22 cellular contexts compared by ENCODE assay signal in the genomic region with DNA sequence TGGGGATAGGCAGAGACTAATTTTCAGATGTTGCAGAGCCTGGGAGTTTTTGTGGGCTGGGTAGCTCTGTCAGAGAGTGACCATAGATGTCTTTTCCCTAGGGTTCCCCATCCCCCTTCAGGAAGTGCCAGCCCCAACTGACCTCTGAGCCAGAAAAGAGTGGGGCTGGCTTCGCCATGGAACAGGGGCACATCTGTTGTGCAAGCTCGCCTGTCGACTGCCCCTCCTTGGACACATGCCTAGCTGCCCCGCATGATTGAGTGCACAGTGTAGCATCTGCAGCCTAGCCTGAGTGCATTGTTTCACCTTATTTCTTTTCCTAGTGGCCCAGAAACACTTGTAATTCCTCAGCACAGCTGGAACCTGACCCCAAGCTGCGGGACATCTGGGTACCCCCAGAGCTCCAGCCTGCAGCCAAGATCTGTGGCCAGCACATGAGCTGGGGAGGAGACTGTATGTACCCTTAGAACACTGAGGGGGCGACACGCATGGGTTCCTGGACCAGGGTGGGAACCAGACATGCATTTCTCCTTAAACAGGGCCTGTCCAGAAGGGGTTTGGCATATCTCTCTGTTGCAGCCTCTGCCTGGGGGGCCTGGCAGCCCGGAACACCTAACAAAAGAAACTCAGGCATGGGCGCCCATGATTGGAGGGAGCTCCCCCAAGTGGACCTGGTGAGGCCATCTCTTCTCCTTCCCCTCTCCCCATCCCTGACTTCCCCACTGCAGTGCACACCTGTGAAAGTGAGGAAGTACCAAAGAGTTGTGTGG. TPM values are rescaled to one million over a fixed set of nuclear protein-coding genes. Genes with fewer than 3 reads are reported as not detected.
"Had no signal": no experiment of that assay in that cellular context is flagged by ENCODE, and none has a peak within 500 bp of the region (broad histone marks: within the 10 kb centered on the region; RNA-seq: fewer than 3 reads in every experiment).

No MANE protein-coding gene starts in this region.

- H3K36me3 ChIP-seq: heart left ventricle, left ventricle myocardium inferior, neural progenitor cell, right lobe of liver, WERI-Rb-1 had no signal

- H3K27me3 ChIP-seq: body of pancreas, neural progenitor cell, right lobe of liver, testis had no signal

- H3K4me1 ChIP-seq: body of pancreas, heart left ventricle, left ventricle myocardium inferior, neural progenitor cell, psoas muscle, right lobe of liver, testis had no signal

- H3K9ac ChIP-seq: neural progenitor cell had no signal

- H3K4me1 Mint-ChIP-seq: activated CD4-positive, alpha-beta memory T cell treated with anti-CD3 and anti-CD28 coated beads, Interleukin-2, amount 10 ng/mL, durations not matched to agents 7 days and 5 days; activated CD8-positive, alpha-beta memory T cell treated with anti-CD3 and anti-CD28 coated beads, Interleukin-2, amount 10 ng/mL, durations not matched to agents 7 days and 5 days had no signal

- H3K27ac ChIP-seq: body of pancreas, heart left ventricle, left ventricle myocardium inferior, neural progenitor cell, psoas muscle, right lobe of liver, testis, WERI-Rb-1 had no signal

- H2AFZ ChIP-seq: neural progenitor cell had no signal

- DNase-seq: activated CD4-positive, alpha-beta memory T cell treated with anti-CD3 and anti-CD28 coated beads, Interleukin-2, amount 10 ng/mL, durations not matched to agents 7 days and 5 days; activated CD4-positive, alpha-beta T cell treated with anti-CD3 and anti-CD28 coated beads for 48 hours; activated CD8-positive, alpha-beta memory T cell treated with anti-CD3 and anti-CD28 coated beads, Interleukin-2, amount 10 ng/mL, durations not matched to agents 7 days and 5 days; activated naive CD4-positive, alpha-beta T cell treated with Interleukin-2 at 50 U/mL for 16 hours; activated T-cell treated with anti-CD3 and anti-CD28 coated beads, Interleukin-2, amount 50 U/mL, for 24 hours; body of pancreas; erythroblast; foreskin melanocyte; heart left ventricle; kidney; left ventricle myocardium inferior; mammary epithelial cell; midbrain; psoas muscle; stimulated activated CD4-positive, alpha-beta T cell treated with anti-CD3 and anti-CD28 coated beads, Interleukin-4, amount 100 ng/mL, for 1 hour; testis; WERI-Rb-1 had no signal

- H3K4me3 ChIP-seq: body of pancreas, heart left ventricle, left ventricle myocardium inferior, neural progenitor cell, psoas muscle, right lobe of liver, smooth muscle cell, testis had no signal

- H3K27ac Mint-ChIP-seq: activated CD4-positive, alpha-beta memory T cell treated with anti-CD3 and anti-CD28 coated beads, Interleukin-2, amount 10 ng/mL, durations not matched to agents 7 days and 5 days; activated CD8-positive, alpha-beta memory T cell treated with anti-CD3 and anti-CD28 coated beads, Interleukin-2, amount 10 ng/mL, durations not matched to agents 7 days and 5 days; activated T-cell treated with anti-CD3 and anti-CD28 coated beads, Interleukin-2, amount 50 U/mL, for 24 hours; activated T-helper 2 cell treated with anti-CD3 and anti-CD28 coated beads, Interferon-gamma antibody, Interleukin-2, Interleukin-4, amounts not matched to agents 10 μg/mL and 5 μg/mL and 100 μg/mL, durations not matched to agents 14 hours and 24 hours and 36 hours; neural progenitor cell had no signal

- H3K4me3 Mint-ChIP-seq: activated CD4-positive, alpha-beta memory T cell treated with anti-CD3 and anti-CD28 coated beads, Interleukin-2, amount 10 ng/mL, durations not matched to agents 7 days and 5 days; activated CD8-positive, alpha-beta memory T cell treated with anti-CD3 and anti-CD28 coated beads, Interleukin-2, amount 10 ng/mL, durations not matched to agents 7 days and 5 days; activated T-cell treated with anti-CD3 and anti-CD28 coated beads, Interleukin-2, amount 50 U/mL, for 24 hours; neural progenitor cell had no signal

- H3K36me3 Mint-ChIP-seq: activated CD8-positive, alpha-beta memory T cell treated with anti-CD3 and anti-CD28 coated beads, Interleukin-2, amount 10 ng/mL, durations not matched to agents 7 days and 5 days; neural progenitor cell had no signal

- H3K9me3 ChIP-seq: body of pancreas, heart left ventricle, left ventricle myocardium inferior, psoas muscle, right lobe of liver, testis had no signal

- ATAC-seq: activated CD8-positive, alpha-beta memory T cell treated with anti-CD3 and anti-CD28 coated beads, Interleukin-2, amount 10 ng/mL, durations not matched to agents 7 days and 5 days; body of pancreas; heart left ventricle; psoas muscle; right lobe of liver had no signal

- H3K9me3 Mint-ChIP-seq: activated CD4-positive, alpha-beta memory T cell treated with anti-CD3 and anti-CD28 coated beads, Interleukin-2, amount 10 ng/mL, durations not matched to agents 7 days and 5 days; activated T-cell treated with anti-CD3 and anti-CD28 coated beads, Interleukin-2, amount 50 U/mL, for 24 hours; activated T-helper 2 cell treated with anti-CD3 and anti-CD28 coated beads, Interferon-gamma antibody, Interleukin-2, Interleukin-4, amounts not matched to agents 10 μg/mL and 5 μg/mL and 100 μg/mL, durations not matched to agents 14 hours and 24 hours and 36 hours; neural progenitor cell had no signal

- H3K4me2 ChIP-seq: neural progenitor cell, smooth muscle cell had no signal

RNA-seq across cellular contexts. Expression of a gene that starts 55.2 kb away (rescaled TPM):
- total RNA-seq: activated CD4-positive, alpha-beta memory T cell treated with anti-CD3 and anti-CD28 coated beads, Interleukin-2, amount 10 ng/mL, durations not matched to agents 7 days and 5 days; activated CD8-positive, alpha-beta memory T cell treated with anti-CD3 and anti-CD28 coated beads, Interleukin-2, amount 10 ng/mL, durations not matched to agents 7 days and 5 days; activated T-helper 2 cell treated with anti-CD3 and anti-CD28 coated beads, Interferon-gamma antibody, Interleukin-2, Interleukin-4, amounts not matched to agents 10 μg/mL and 5 μg/mL and 100 μg/mL, durations not matched to agents 14 hours and 24 hours and 36 hours; heart left ventricle; left ventricle myocardium inferior; right lobe of liver; T-helper 2 cell treated with Interferon-gamma antibody and Interleukin-4, amounts not matched to agents 100 ng/mL and 5 ng/mL, for 36 hours had no signal
- polyA plus RNA-seq: heart left ventricle, smooth muscle cell had no signal
